ENCODE assay signal across 27 cellular contexts in genomic region chr3:31235062-31235704, GRCh38.
DNase-seq lines count a peak whose midpoint lies in the region; ATAC-seq and TF ChIP-seq lines count a peak whose summit lies in the region.
"Had no signal": no experiment of that assay in that cellular context is flagged by ENCODE, and none has a peak within 500 bp of the region (broad histone marks: within the 10 kb centered on the region; RNA-seq: fewer than 3 reads in every experiment).

No MANE protein-coding gene starts in this region.

- H3K4me3 Mint-ChIP-seq in T-helper 17 cell (no peak overlapping the region), neural crest cell (no peak overlapping the region)
- no peak overlapping the region for H3K4me3 Mint-ChIP-seq in activated naive CD8-positive, alpha-beta T cell treated with anti-CD3 and anti-CD28 coated beads for 36 hours
- no peak overlapping the region for H3K4me3 Mint-ChIP-seq in activated CD8-positive, alpha-beta T cell treated with anti-CD3 and anti-CD28 coated beads for 36 hours
- H3K4me3 Mint-ChIP-seq: activated naive CD8-positive, alpha-beta T cell; activated T-helper 17 cell treated with anti-CD3 and anti-CD28 coated beads, Interleukin-2, amount 50 U/mL, for 72 hours; memory B cell; WTC11 had no signal

- H3K27me3 Mint-ChIP-seq in T-helper 17 cell (no peaks in the 10 kb centered on the region), neural crest cell (ENCODE audit: low read depth) (no peaks in the 10 kb centered on the region)
- H3K27me3 Mint-ChIP-seq in activated naive CD8-positive, alpha-beta T cell treated with anti-CD3 and anti-CD28 coated beads for 36 hours = no peaks in the 10 kb centered on the region
- no peaks in the 10 kb centered on the region for H3K27me3 Mint-ChIP-seq in activated CD8-positive, alpha-beta T cell treated with anti-CD3 and anti-CD28 coated beads for 36 hours
- H3K27me3 Mint-ChIP-seq: activated naive CD8-positive, alpha-beta T cell; activated T-helper 17 cell treated with anti-CD3 and anti-CD28 coated beads, Interleukin-2, amount 50 U/mL, for 72 hours had no signal

- intact Hi-C loops in activated CD8-positive, alpha-beta T cell treated with anti-CD3 and anti-CD28 coated beads for 36 hours (cut with micrococcal nuclease) = no loop called here

- H3K9me3 ChIP-seq in T-helper 17 cell (ENCODE audit: control insufficient read depth, low read length, poor library complexity, severe bottlenecking) = no peaks in the 10 kb centered on the region
- H3K9me3 ChIP-seq: heart left ventricle, ovary, right atrium auricular region, tibial nerve had no signal

- ATAC-seq in T-helper 17 cell = no peak
- ATAC-seq in activated CD8-positive, alpha-beta T cell treated with anti-CD3 and anti-CD28 coated beads for 36 hours = no peak
- ATAC-seq: activated T-helper 17 cell treated with anti-CD3 and anti-CD28 coated beads, Interleukin-2, amount 50 U/mL, for 72 hours; HepG2; stimulated activated naive CD8-positive, alpha-beta T cell treated with anti-CD3 and anti-CD28 coated beads, Interleukin-15, Interleukin-2, amounts not matched to agents 100 U/mL and 50 U/mL, for 24 hours; WTC11 had no signal

- H3K27ac Mint-ChIP-seq in T-helper 17 cell (peak overlapping the region; percentile 77), neural crest cell (ENCODE audit: unreplicated experiment) (peak overlapping the region; percentile 14)
- H3K27ac Mint-ChIP-seq in activated naive CD8-positive, alpha-beta T cell treated with anti-CD3 and anti-CD28 coated beads for 36 hours = no peak overlapping the region
- H3K27ac Mint-ChIP-seq in activated CD8-positive, alpha-beta T cell treated with anti-CD3 and anti-CD28 coated beads for 36 hours = no peak overlapping the region
- H3K27ac Mint-ChIP-seq: activated T-helper 17 cell treated with anti-CD3 and anti-CD28 coated beads, Interleukin-2, amount 50 U/mL, for 72 hours; memory B cell; WTC11 had no signal

- POLR2A ChIA-PET in activated CD8-positive, alpha-beta T cell treated with anti-CD3 and anti-CD28 coated beads for 36 hours (lab: Charles Lee) = interaction anchor here (0.6 to 0.7 kb wide), 2 partner anchors 17 to 443 kb away, joined by 3 read pairs; no protein-coding TSS in a partner anchor

- peaks cover 37% of the 10 kb centered on the region for H3K4me1 Mint-ChIP-seq in T-helper 17 cell
- H3K4me1 Mint-ChIP-seq in neural crest cell = no peaks in the 10 kb centered on the region
- peaks cover 44% of the 10 kb centered on the region for H3K4me1 Mint-ChIP-seq in activated naive CD8-positive, alpha-beta T cell treated with anti-CD3 and anti-CD28 coated beads for 36 hours
- H3K4me1 Mint-ChIP-seq in activated CD8-positive, alpha-beta T cell treated with anti-CD3 and anti-CD28 coated beads for 36 hours (ENCODE audit: low read depth) = peaks cover 37% of the 10 kb centered on the region

- DNase-seq in EH (ENCODE audit: low read depth) (peak; percentile 19), LHCN-M2 (ENCODE audit: low read depth) (peak; percentile 96), T-helper 17 cell (no peak), neural crest cell (ENCODE audit: low read depth, low spot score) (no peak), H4 (ENCODE audit: low spot score) (no peak), NCI-H345 treated with DMSO at 0.1 percent for 48 hours (lab: John Stamatoyannopoulos, UW; ENCODE audit: unreplicated experiment) (no peak)
- DNase-seq in activated naive CD8-positive, alpha-beta T cell treated with anti-CD3 and anti-CD28 coated beads for 36 hours = no peak
- DNase-seq in activated CD8-positive, alpha-beta T cell treated with anti-CD3 and anti-CD28 coated beads for 36 hours = no peak
- DNase-seq: activated CD4-positive, alpha-beta T cell treated with anti-CD3 and anti-CD28 coated beads, Interleukin-2, amount 50 U/mL, for 1 hour; cerebellar nuclear complex; heart left ventricle; left cardiac atrium; NCI-H1048; NCI-H2029; ovary; RPMI8226; stimulated activated CD4-positive, alpha-beta T cell treated with anti-CD3 and anti-CD28 coated beads, Interleukin-12 subunit alpha, Interleukin-12 subunit beta, amount 100 ng/mL, for 4 hours; stimulated activated CD4-positive, alpha-beta T cell treated with anti-CD3 and anti-CD28 coated beads, Interleukin-4, amount 100 ng/mL, for 24 hours; stimulated activated naive CD8-positive, alpha-beta T cell treated with anti-CD3 and anti-CD28 coated beads, Interleukin-15, Interleukin-2, amounts not matched to agents 100 U/mL and 50 U/mL, for 24 hours; T-helper 9 cell had no signal

- no peaks in the 10 kb centered on the region for H3K9me3 Mint-ChIP-seq in neural crest cell
- H3K9me3 Mint-ChIP-seq in activated naive CD8-positive, alpha-beta T cell treated with anti-CD3 and anti-CD28 coated beads for 36 hours = no peaks in the 10 kb centered on the region
- no peaks in the 10 kb centered on the region for H3K9me3 Mint-ChIP-seq in activated CD8-positive, alpha-beta T cell treated with anti-CD3 and anti-CD28 coated beads for 36 hours
- H3K9me3 Mint-ChIP-seq: activated T-helper 17 cell treated with anti-CD3 and anti-CD28 coated beads, Interleukin-2, amount 50 U/mL, for 72 hours; memory B cell; WTC11 had no signal

- TF ChIP-seq CTCF in neural crest cell (conservative IDR thresholded peaks at IDR 0.05) = no peak
- no peak for TF ChIP-seq CTCF in activated CD8-positive, alpha-beta T cell treated with anti-CD3 and anti-CD28 coated beads for 36 hours (IDR thresholded peaks at IDR 0.05)

- no peaks in the 10 kb centered on the region for H3K36me3 Mint-ChIP-seq in T-helper 17 cell (ENCODE audit: low read depth)
- no peaks in the 10 kb centered on the region for H3K36me3 Mint-ChIP-seq in neural crest cell (ENCODE audit: low read depth)
- peaks cover 2% of the 10 kb centered on the region for H3K36me3 Mint-ChIP-seq in activated naive CD8-positive, alpha-beta T cell treated with anti-CD3 and anti-CD28 coated beads for 36 hours
- H3K36me3 Mint-ChIP-seq in activated CD8-positive, alpha-beta T cell treated with anti-CD3 and anti-CD28 coated beads for 36 hours (ENCODE audit: low read depth) = no peaks in the 10 kb centered on the region
- H3K36me3 Mint-ChIP-seq: memory B cell, WTC11 had no signal

- CTCF ChIA-PET in activated CD8-positive, alpha-beta T cell treated with anti-CD3 and anti-CD28 coated beads for 36 hours (lab: Charles Lee) = interaction anchor here (3.5 kb wide), 1 partner anchor 9 kb away, joined by 10 read pairs; no protein-coding TSS in a partner anchor

Comparison
In these comparisons a context has a peak if more than half of its experiments do, and no peak if none do; other contexts are left out.
1. DNase-seq: peak in EH (single experiment) and LHCN-M2 (single experiment); none in T-helper 17 cell (0 of 3), neural crest cell (single experiment), activated naive CD8-positive, alpha-beta T cell treated with anti-CD3 and anti-CD28 coated beads for 36 hours (single experiment), H4 (single experiment), activated CD8-positive, alpha-beta T cell treated with anti-CD3 and anti-CD28 coated beads for 36 hours (single experiment) and NCI-H345 treated with DMSO at 0.1 percent for 48 hours (single experiment).
2. H3K27ac Mint-ChIP-seq: peak in T-helper 17 cell (single experiment) and neural crest cell (single experiment); none in activated naive CD8-positive, alpha-beta T cell treated with anti-CD3 and anti-CD28 coated beads for 36 hours (single experiment) and activated CD8-positive, alpha-beta T cell treated with anti-CD3 and anti-CD28 coated beads for 36 hours (single experiment).